ENCODE assay signal across 13 cellular contexts in the genomic region with DNA sequence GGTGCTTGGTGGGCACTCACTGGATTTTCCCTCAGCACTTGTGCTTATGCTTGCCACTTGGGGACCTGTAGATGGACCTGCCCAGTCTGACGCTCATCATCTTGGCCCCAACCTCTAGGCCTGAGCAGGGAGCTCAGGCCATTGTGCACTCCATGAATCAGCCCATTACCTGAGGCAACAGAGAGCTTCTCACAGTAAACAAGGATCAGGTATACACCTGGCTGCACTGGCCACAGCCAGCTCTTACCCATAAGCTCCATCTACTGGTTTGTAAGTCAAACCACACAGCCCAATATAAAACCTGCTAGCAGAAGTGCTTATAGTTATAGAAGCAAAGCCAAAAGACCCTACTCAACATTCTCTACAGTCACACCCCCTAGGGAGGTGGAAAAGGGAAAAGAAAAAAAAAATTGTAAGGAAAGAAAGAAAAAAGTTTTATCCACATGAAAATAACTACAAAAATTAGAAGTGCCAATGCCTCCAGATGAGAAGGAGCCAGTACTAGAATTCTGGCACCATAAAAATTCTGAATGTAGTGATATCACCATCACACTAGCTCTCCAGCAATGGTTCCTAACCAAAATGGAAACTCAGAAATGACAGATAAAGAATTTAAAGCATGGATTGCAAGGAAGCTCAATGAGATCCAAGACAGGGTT.
DNase-seq lines count a peak whose midpoint lies in the region; ATAC-seq and TF ChIP-seq lines count a peak whose summit lies in the region.
"Had no signal": no experiment of that assay in that cellular context is flagged by ENCODE, and none has a peak within 500 bp of the region (broad histone marks: within the 10 kb centered on the region; RNA-seq: fewer than 3 reads in every experiment).

No MANE protein-coding gene starts in this region.

- ATAC-seq in GM21717 (IDR thresholded peaks at IDR 0.05; ENCODE audit: unreplicated experiment): no peak
- no peak for ATAC-seq in GM19455 (IDR thresholded peaks at IDR 0.05; ENCODE audit: unreplicated experiment)
- ATAC-seq: activated naive CD4-positive, alpha-beta T cell treated with anti-CD3 and anti-CD28 coated beads, Interleukin-2, amount 50 U/mL, for 72 hours; sciatic nerve had no signal

- peak; percentile 17 for TF ChIP-seq CTCF in GM12873 (IDR thresholded peaks at IDR 0.05; ENCODE audit: insufficient read depth, low read depth, low read length, missing control alignments)
- peak; percentile 25 for TF ChIP-seq CTCF in epithelial cell of proximal tubule (conservative IDR thresholded peaks at IDR 0.05; ENCODE audit: low read depth, low read length)

- no peak overlapping the region for H3K4me3 ChIP-seq in epithelial cell of proximal tubule (ENCODE audit: low read depth, low read length)

- DNase-seq in NCI-H2029 treated with DMSO at 0.1 percent for 48 hours (lab: John Stamatoyannopoulos, UW) (peak; percentile 33), epithelial cell of proximal tubule (ENCODE audit: low read depth) (no peak), renal cortical epithelial cell (ENCODE audit: low read depth) (peak; percentile 38), middle frontal gyrus (ENCODE audit: extremely low spot score, low spot score) (no peak)
- DNase-seq: CD4-positive, CD25-positive, alpha-beta regulatory T cell; central memory CD4-positive, alpha-beta T cell; NCI-H1105; nephron progenitor cell had no signal

Comparison
In these comparisons a context has a peak if more than half of its experiments do, and no peak if none do; other contexts are left out.
1. DNase-seq: peak in NCI-H2029 treated with DMSO at 0.1 percent for 48 hours (single experiment) and renal cortical epithelial cell (single experiment); none in epithelial cell of proximal tubule (single experiment) and middle frontal gyrus (single experiment).